ENCODE assay signal across 27 cellular contexts in the genomic region with DNA sequence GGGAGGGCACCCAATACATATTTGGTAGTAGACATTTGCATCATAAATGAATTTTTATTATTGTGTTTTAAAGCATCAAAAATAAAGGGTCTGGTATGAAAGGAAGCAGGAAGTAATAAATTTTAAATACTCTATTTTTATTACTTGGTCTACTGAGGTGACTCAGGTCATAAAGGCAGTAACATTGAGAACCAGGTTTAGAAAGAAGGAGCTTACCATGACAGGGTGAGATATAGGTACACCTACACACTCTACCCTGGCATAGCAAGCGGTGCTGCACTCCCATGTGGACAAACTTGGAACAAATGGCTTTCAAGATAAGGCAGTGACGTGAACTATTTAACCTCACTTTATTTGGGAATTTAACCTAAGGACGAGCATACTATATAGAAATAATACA.
DNase-seq lines count a peak whose midpoint lies in the region; ATAC-seq, FAIRE-seq and TF ChIP-seq lines count a peak whose summit lies in the region.
"Had no signal": no experiment of that assay in that cellular context is flagged by ENCODE, and none has a peak within 500 bp of the region (broad histone marks: within the 10 kb centered on the region; RNA-seq: fewer than 3 reads in every experiment).

No MANE protein-coding gene starts in this region.

- CTCF ChIA-PET in H1 (lab: Charles Lee; ENCODE audit: partially characterized antibody) = no interaction called here

- no peak overlapping the region for H2BK5ac ChIP-seq in H1 (ENCODE audit: low read depth, low read length)

- H3K36me3 ChIP-seq in DND-41 (ENCODE audit: insufficient read depth, low read length) = peaks cover 48% of the 10 kb centered on the region
- no peaks in the 10 kb centered on the region for H3K36me3 ChIP-seq in Loucy (ENCODE audit: insufficient read depth, low read length)
- H3K36me3 ChIP-seq in H1 (ENCODE audit: control insufficient read depth in 2 of 4, insufficient read depth in 4 of 4, low read length in 3 of 4) = no peaks in the 10 kb centered on the region; a peak in 1 of 8 replicates
- H3K36me3 ChIP-seq in mucosa of descending colon (ENCODE audit: low read depth) = no peaks in the 10 kb centered on the region
- H3K36me3 ChIP-seq in pancreas = no peaks in the 10 kb centered on the region
- H3K36me3 ChIP-seq in psoas muscle (ENCODE audit: insufficient read depth in 1 of 2, low read depth in 1 of 2) = no peaks in the 10 kb centered on the region

- TF ChIP-seq CTCF in DND-41 (IDR thresholded peaks at IDR 0.05; ENCODE audit: borderline replicate concordance, extremely low read depth, low read length, poor library complexity, severe bottlenecking) = peak; percentile 32
- peak; percentile 26; the same call in 1 of the 2 replicates for TF ChIP-seq CTCF in Loucy (conservative IDR thresholded peaks at IDR 0.05; ENCODE audit: low read length)
- TF ChIP-seq CTCF in H1 (IDR thresholded peaks at IDR 0.05; ENCODE audit: control extremely low read depth in 1 of 3, insufficient read depth in 1 of 3, low read depth in 1 of 3, low read length in 3 of 3) = peak in 1 of 3 experiments; percentile 16; a peak in 1 of 4 replicates
- no peak for TF ChIP-seq CTCF in mucosa of descending colon (IDR thresholded peaks at IDR 0.05)
- no peak for TF ChIP-seq CTCF in pancreas (IDR thresholded peaks at IDR 0.05)
- TF ChIP-seq CTCF in psoas muscle (IDR thresholded peaks at IDR 0.05) = no peak

- H3K4me2 ChIP-seq in DND-41 (ENCODE audit: insufficient read depth, low read length) (no peak overlapping the region), Loucy (ENCODE audit: low read depth, low read length, poor library complexity, severe bottlenecking) (peak overlapping the region; percentile 11), H1 (ENCODE audit: insufficient read depth in 1 of 2, low read depth in 2 of 2, low read length in 2 of 2) (no peak overlapping the region)

- FAIRE-seq in H1 (lab: Jason Lieb, UNC) (no peak), pancreas (lab: Jason Lieb, UNC) (no peak)

- no peak overlapping the region for H2BK120ac ChIP-seq in H1 (replicated peaks; ENCODE audit: low read depth, low read length)

- intact Hi-C loops in mucosa of descending colon (cut with DNase I, micrococcal nuclease) (no loop called here), pancreas (cut with DNase I) (no loop called here), psoas muscle (cut with DNase I) (loop anchor here in 1 of 2 donors (10.0 kb wide), 1 partner anchor 348 kb away; a partner anchor contains a TSS)

- no peak for TF ChIP-seq EP300 in H1 (IDR thresholded peaks at IDR 0.05; ENCODE audit: borderline replicate concordance in 1 of 2, low read depth in 2 of 2, low read length in 2 of 2)

- no peaks in the 10 kb centered on the region; the same call in 1 of the 2 replicates for H3F3A ChIP-seq in Loucy (ENCODE audit: low read depth)

- peak; percentile 47; the same call in 1 of the 3 replicates for ATAC-seq in DND-41 (ENCODE audit: insufficient read depth, low read depth)
- peak; percentile 88 for ATAC-seq in mucosa of descending colon
- no peak for ATAC-seq in pancreas
- no peak for ATAC-seq in psoas muscle

- H3K14ac ChIP-seq in H1 (ENCODE audit: insufficient read length) = no peak overlapping the region

- H3K23me2 ChIP-seq in H1 (ENCODE audit: low read depth, low read length) = no peaks in the 10 kb centered on the region

- DNase-seq in DND-41 = no peak
- no peak for DNase-seq in H1 (ENCODE audit: low read depth in 1 of 2, low spot score in 2 of 2)
- no peak for DNase-seq in mucosa of descending colon
- DNase-seq in pancreas = no peak
- DNase-seq in psoas muscle = no peak
- DNase-seq in occipital lobe (lab: John Stamatoyannopoulos, UW) = no peak
- no peak for DNase-seq in NCI-H526 (lab: John Stamatoyannopoulos, UW)
- DNase-seq: ACHN; C1 segment of cervical spinal cord; Calu3; CD8-positive, alpha-beta memory T cell; DMS153; EL; GF-D8; GOT3; Karpas-422; MM.1S; NCI-H1092; NCI-H1436; NCI-H1930; NCI-H2227 treated with DMSO at 0.1 percent for 48 hours; NCI-H510A treated with DMSO at 0.1 percent for 48 hours; OCI-M1; RPMI8226; SHP77 treated with DMSO at 0.1 percent for 48 hours had no signal

- H3K9me2 ChIP-seq in Loucy (replicated peaks; ENCODE audit: low read depth, low read length) = no peaks in the 10 kb centered on the region

- H3K4ac ChIP-seq in H1 (replicated peaks; ENCODE audit: insufficient read length, low read depth, low read length) = no peak overlapping the region

- H3K4me1 ChIP-seq in DND-41 (ENCODE audit: insufficient read depth, low read length) = peaks cover 4% of the 10 kb centered on the region; the same call in 1 of the 2 replicates
- peaks cover 11% of the 10 kb centered on the region for H3K4me1 ChIP-seq in Loucy (ENCODE audit: insufficient read depth, low read length, poor library complexity, severe bottlenecking)
- no peaks in the 10 kb centered on the region for H3K4me1 ChIP-seq in H1 (replicated peaks in 1 of 4; ENCODE audit: control insufficient read depth in 3 of 4, insufficient read depth in 4 of 4, low read length in 3 of 4)
- H3K4me1 ChIP-seq in mucosa of descending colon (ENCODE audit: low read depth) = no peaks in the 10 kb centered on the region
- peaks cover 0 to 6% (median 6%) of the 10 kb centered on the region in 3 donors for H3K4me1 ChIP-seq in pancreas
- no peaks in the 10 kb centered on the region for H3K4me1 ChIP-seq in psoas muscle

- H2BK15ac ChIP-seq in H1 (ENCODE audit: low read length) = no peak overlapping the region

- no peak overlapping the region for H3K9ac ChIP-seq in DND-41 (ENCODE audit: low read depth, low read length)
- H3K9ac ChIP-seq in Loucy (ENCODE audit: low read depth, low read length, poor library complexity, severe bottlenecking) = no peak overlapping the region
- H3K9ac ChIP-seq in H1 (replicated peaks in 1 of 4; ENCODE audit: extremely low read depth in 1 of 4, low read depth in 3 of 4, low read length in 3 of 4) = no peak overlapping the region

- WGBS in H1 (ENCODE audit: extremely low coverage in 1 of 2, insufficient coverage in 1 of 2, insufficient read length in 1 of 2, insufficient replicate concordance in 2 of 2, low coverage in 1 of 2, low lambda C conversion rate in 2 of 2, missing lambda C conversion rate in 1 of 2), 2 experiments = 86% methylated on average over 3 of the region's 3 CpGs; no CpG with 5 or more reads in 1 of the 2 experiments
- WGBS in pancreas, 2 donors = 56 to 72% methylated on average over 3 of the region's 3 CpGs
- 92 to 94% (median 92%) methylated on average over 3 of the region's 3 CpGs for WGBS in psoas muscle, 3 donors

- H2BK12ac ChIP-seq in H1 (ENCODE audit: low read depth, low read length) = no peak overlapping the region

- H3K23ac ChIP-seq in H1 (ENCODE audit: insufficient read length) = no peak overlapping the region

- no peak overlapping the region for H4K8ac ChIP-seq in H1 (ENCODE audit: extremely low read depth, insufficient read depth, low read length)

- no peak for TF ChIP-seq POLR2A in H1 (IDR thresholded peaks at IDR 0.05; ENCODE audit: control extremely low read depth in 1 of 2, low read depth in 2 of 2, low read length in 2 of 2)

- H3K79me2 ChIP-seq in DND-41 (ENCODE audit: insufficient read depth, low read length) (peaks cover 94% of the 10 kb centered on the region), Loucy (ENCODE audit: insufficient read depth, low read length) (no peaks in the 10 kb centered on the region), H1 (ENCODE audit: control insufficient read depth in 1 of 2, insufficient read depth in 2 of 2, low read length in 2 of 2) (no peaks in the 10 kb centered on the region)

- POLR2A ChIA-PET in H1 (lab: Charles Lee; ENCODE audit: partially characterized antibody) = no interaction called here

- H2AFZ ChIP-seq in DND-41 (ENCODE audit: low read depth, low read length) = no peak overlapping the region
- H2AFZ ChIP-seq in Loucy (ENCODE audit: low read length) = no peak overlapping the region
- H2AFZ ChIP-seq in H1 (ENCODE audit: low read length) = no peak overlapping the region

- H3K56ac ChIP-seq in H1 (replicated peaks; ENCODE audit: insufficient read length, low read depth, low read length) = no peak overlapping the region

- peak overlapping the region; percentile 26; the same call in 1 of the 2 replicates for H3K27ac ChIP-seq in DND-41 (ENCODE audit: low read length)
- H3K27ac ChIP-seq in H1 (ENCODE audit: low read depth, low read length) = no peak overlapping the region
- no peak overlapping the region for H3K27ac ChIP-seq in pancreas
- H3K27ac ChIP-seq in psoas muscle = no peak overlapping the region
- H3K27ac ChIP-seq: SK-N-MC had no signal

- no peaks in the 10 kb centered on the region for H3K27me3 ChIP-seq in DND-41 (ENCODE audit: insufficient read depth, low read length, poor library complexity)
- no peaks in the 10 kb centered on the region for H3K27me3 ChIP-seq in Loucy (ENCODE audit: insufficient read depth, low read length, poor library complexity, severe bottlenecking)
- H3K27me3 ChIP-seq in H1 (replicated peaks in 1 of 4; ENCODE audit: control insufficient read depth in 3 of 4, extremely low read depth in 1 of 4, insufficient read depth in 3 of 4, low read length in 3 of 4) = peaks cover 0 to 1% (median 0%) of the 10 kb centered on the region in 4 experiments; a peak in 1 of 7 replicates
- no peaks in the 10 kb centered on the region for H3K27me3 ChIP-seq in pancreas
- no peaks in the 10 kb centered on the region for H3K27me3 ChIP-seq in psoas muscle (ENCODE audit: insufficient read depth in 3 of 3, low read length in 2 of 3)

- no peak overlapping the region for H3K18ac ChIP-seq in H1 (ENCODE audit: extremely low read depth, low read length)

- H3K9me3 ChIP-seq in DND-41 (ENCODE audit: insufficient read depth, low read length, severe bottlenecking) (no peaks in the 10 kb centered on the region), Loucy (ENCODE audit: insufficient read depth, low read depth, low read length) (no peaks in the 10 kb centered on the region), H1 (ENCODE audit: insufficient read depth in 2 of 2, low read depth in 1 of 2, low read length in 1 of 2) (no peaks in the 10 kb centered on the region), mucosa of descending colon (no peaks in the 10 kb centered on the region), pancreas (no peaks in the 10 kb centered on the region), psoas muscle (no peaks in the 10 kb centered on the region)

- H2AK5ac ChIP-seq in H1 (ENCODE audit: low read depth, low read length) = no peak overlapping the region

- H4K5ac ChIP-seq in H1 (ENCODE audit: insufficient read length, low read depth, low read length) = no peak overlapping the region

- peak; percentile 35 to 52; a peak in 3 of 4 replicates for TF ChIP-seq RAD21 in H1 (IDR thresholded peaks at IDR 0.05 in 1 of 2, conservative IDR thresholded peaks at IDR 0.05 in 1 of 2; ENCODE audit: low read depth in 2 of 2, low read length in 2 of 2)

- H4K20me1 ChIP-seq in DND-41 (ENCODE audit: insufficient read depth, low read length) (peaks cover 2% of the 10 kb centered on the region; the same call in 1 of the 2 replicates), Loucy (ENCODE audit: insufficient read depth, low read length, poor library complexity, severe bottlenecking) (no peaks in the 10 kb centered on the region), H1 (replicated peaks in 1 of 2; ENCODE audit: control insufficient read depth in 1 of 2, insufficient read depth in 2 of 2, low read length in 2 of 2) (no peaks in the 10 kb centered on the region)

- no peak overlapping the region for H4K91ac ChIP-seq in H1 (replicated peaks; ENCODE audit: insufficient read length, low read length)

- H3K79me1 ChIP-seq in H1 (ENCODE audit: low read depth, low read length) = no peaks in the 10 kb centered on the region

- H2BK20ac ChIP-seq in H1 (ENCODE audit: low read length) = no peak overlapping the region

- H3K4me3 ChIP-seq in DND-41 (ENCODE audit: low read depth in 1 of 2, low read length in 2 of 2) (no peak overlapping the region), Loucy (ENCODE audit: low read length, poor library complexity, severe bottlenecking) (no peak overlapping the region), H1 (ENCODE audit: extremely low read depth in 1 of 4, insufficient read depth in 2 of 4, low read depth in 3 of 4, low read length in 4 of 4) (no peak overlapping the region), mucosa of descending colon (no peak overlapping the region), pancreas (no peak overlapping the region), psoas muscle (no peak overlapping the region)
- H3K4me3 ChIP-seq: SK-N-MC had no signal

Comparison
In these comparisons a context has a peak if more than half of its experiments do, and no peak if none do; other contexts are left out.
1. ATAC-seq: peak in DND-41 (single experiment) and mucosa of descending colon (single experiment); none in pancreas (0 of 4) and psoas muscle (0 of 4).
2. CTCF ChIP-seq: peak in DND-41 (single experiment) and Loucy (single experiment); none in mucosa of descending colon (single experiment), pancreas (0 of 4) and psoas muscle (single experiment).